ENCODE assay signal across 20 cellular contexts in the genomic region with DNA sequence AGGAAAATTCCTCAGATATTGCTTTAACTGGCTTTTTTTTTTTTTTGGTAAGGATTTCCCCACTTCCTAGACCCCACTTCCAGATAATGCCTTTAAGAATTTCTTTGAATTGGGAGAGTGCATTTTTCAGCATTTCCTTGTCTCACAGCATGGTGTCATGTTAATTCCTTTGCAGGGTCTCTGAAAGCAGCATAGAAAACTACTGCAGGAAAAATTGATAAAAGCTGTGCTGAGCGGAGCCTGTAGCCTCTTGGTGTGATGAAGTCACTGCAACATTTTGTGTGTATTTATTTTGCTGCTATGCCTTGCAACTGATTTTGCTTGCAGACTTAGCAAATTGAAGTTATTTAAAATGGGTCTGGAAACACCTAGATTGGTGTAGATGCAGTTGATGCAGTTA. TPM values are rescaled to one million over a fixed set of nuclear protein-coding genes. Genes with fewer than 3 reads are reported as not detected.
DNase-seq lines count a peak whose midpoint lies in the region; TF ChIP-seq lines count a peak whose summit lies in the region.
"Had no signal": no experiment of that assay in that cellular context is flagged by ENCODE, and none has a peak within 500 bp of the region (broad histone marks: within the 10 kb centered on the region; RNA-seq: fewer than 3 reads in every experiment).

No MANE protein-coding gene starts in this region.

- no peak overlapping the region for H3K4me2 ChIP-seq in neuronal stem cell (ENCODE audit: insufficient read depth, low read length, poor library complexity, severe bottlenecking)

- no peak overlapping the region for H3K14ac ChIP-seq in neuronal stem cell (ENCODE audit: low read length)

- H3K36me3 ChIP-seq in neuronal stem cell (replicated peaks in 1 of 2; ENCODE audit: control insufficient read depth in 2 of 2, insufficient read depth in 2 of 2, low read length in 2 of 2), result no peaks in the 10 kb centered on the region

- no peak overlapping the region for H2AFZ ChIP-seq in neuronal stem cell (ENCODE audit: low read length)

- H3K79me1 ChIP-seq in neuronal stem cell (ENCODE audit: low read depth, low read length), result no peaks in the 10 kb centered on the region

- no peak overlapping the region for H4K8ac ChIP-seq in neuronal stem cell (ENCODE audit: low read depth, low read length)

- no peak overlapping the region for H3K9ac ChIP-seq in neuronal stem cell (ENCODE audit: low read depth, low read length, poor library complexity)

- no peak overlapping the region for H3K4ac ChIP-seq in neuronal stem cell (ENCODE audit: low read length)

- H4K91ac ChIP-seq in neuronal stem cell (ENCODE audit: low read depth, low read length, poor library complexity), result no peak overlapping the region

- no CpG with 5 or more reads among the region's 1 CpG for WGBS in neuronal stem cell (ENCODE audit: extremely low coverage in 2 of 2, insufficient read length in 2 of 2, insufficient replicate concordance in 1 of 2), 2 donors

- peaks cover 11 to 12% of the 10 kb centered on the region in 2 donors for H3K4me1 ChIP-seq in neuronal stem cell (ENCODE audit: control insufficient read depth in 2 of 2, insufficient read depth in 1 of 2, low read depth in 1 of 2, low read length in 2 of 2)

- H3K27me3 ChIP-seq in neuronal stem cell (ENCODE audit: control insufficient read depth in 3 of 3, insufficient read depth in 3 of 3, low read depth in 1 of 3, low read length in 3 of 3), result peaks cover 0 to 7% (median 0%) of the 10 kb centered on the region in 3 experiments

- H2BK120ac ChIP-seq in neuronal stem cell (ENCODE audit: low read depth, low read length), result no peak overlapping the region

- H3K23ac ChIP-seq in neuronal stem cell (ENCODE audit: low read depth, low read length, poor library complexity), result no peak overlapping the region

- TF ChIP-seq CTCF in WI38 (IDR thresholded peaks at IDR 0.05; ENCODE audit: low read depth, low read length), result no peak

- H3K4me3 ChIP-seq in WI38 (ENCODE audit: low read depth, low read length), result peak overlapping the region; percentile 67
- no peak overlapping the region for H3K4me3 ChIP-seq in neuronal stem cell (ENCODE audit: low read length in 2 of 2)

- H3K18ac ChIP-seq in neuronal stem cell (ENCODE audit: low read length), result no peak overlapping the region

- no peak overlapping the region for H2BK5ac ChIP-seq in neuronal stem cell (ENCODE audit: low read length)

- no peaks in the 10 kb centered on the region for H3K9me3 ChIP-seq in neuronal stem cell (replicated peaks in 1 of 2; ENCODE audit: control insufficient read depth in 2 of 2, insufficient read depth in 1 of 2, low read depth in 1 of 2, low read length in 2 of 2)

- H2BK12ac ChIP-seq in neuronal stem cell (ENCODE audit: low read length), result no peak overlapping the region

- H2AK5ac ChIP-seq in neuronal stem cell (ENCODE audit: low read depth, low read length), result no peak overlapping the region

- H2BK15ac ChIP-seq in neuronal stem cell (ENCODE audit: low read length), result no peak overlapping the region

- H3K27ac ChIP-seq in neuronal stem cell (replicated peaks; ENCODE audit: low read length), result no peak overlapping the region
- H3K27ac ChIP-seq: RWPE1 had no signal

- DNase-seq in Ammon's horn (ENCODE audit: low spot score), result peak; percentile 42
- peak; percentile 9 to 63 for DNase-seq in hippocampal formation (lab: John Stamatoyannopoulos, UW)
- peak; percentile 21 for DNase-seq in neuronal stem cell (ENCODE audit: low spot score)
- no peak for DNase-seq in CD1c-positive myeloid dendritic cell (ENCODE audit: extremely low spot score)
- DNase-seq in NCI-H446 (lab: John Stamatoyannopoulos, UW), result no peak
- DNase-seq in cerebellum (ENCODE audit: low spot score), result no peak
- DNase-seq in NCI-H1105 treated with DMSO at 0.1 percent for 48 hours (lab: John Stamatoyannopoulos, UW), result no peak
- DNase-seq: DMS 273 treated with DMSO at 0.1 percent for 48 hours, H9, Kasumi-1, MM.1S, NCI-H1092 treated with DMSO at 0.1 percent for 48 hours, NCI-H1694 treated with DMSO at 0.1 percent for 48 hours, NCI-H2107, NCI-H446 treated with DMSO at 0.1 percent for 48 hours, NCI-H748 treated with DMSO at 0.1 percent for 48 hours, PC-3 had no signal

RNA-seq across cellular contexts. Expression of a gene that starts 2.7 kb away (rescaled TPM):
- 0.33 TPM for polyA plus RNA-seq in neuronal stem cell (2013, experiment 1 of 2)
- 0.33 TPM for polyA plus RNA-seq in neuronal stem cell (2013, experiment 2 of 2)
- total RNA-seq in cerebellum, result 44.3 TPM
- total RNA-seq: PC-3 had no signal
- polyA plus RNA-seq: IgD-negative memory B cell had no signal

Comparison
In these comparisons a context has a peak if more than half of its experiments do, and no peak if none do; other contexts are left out.
1. DNase-seq: peak in Ammon's horn (single experiment), hippocampal formation (2 of 2) and neuronal stem cell (single experiment); none in CD1c-positive myeloid dendritic cell (single experiment), NCI-H446 (0 of 2), cerebellum (single experiment) and NCI-H1105 treated with DMSO at 0.1 percent for 48 hours (single experiment).